In the genomic region with DNA sequence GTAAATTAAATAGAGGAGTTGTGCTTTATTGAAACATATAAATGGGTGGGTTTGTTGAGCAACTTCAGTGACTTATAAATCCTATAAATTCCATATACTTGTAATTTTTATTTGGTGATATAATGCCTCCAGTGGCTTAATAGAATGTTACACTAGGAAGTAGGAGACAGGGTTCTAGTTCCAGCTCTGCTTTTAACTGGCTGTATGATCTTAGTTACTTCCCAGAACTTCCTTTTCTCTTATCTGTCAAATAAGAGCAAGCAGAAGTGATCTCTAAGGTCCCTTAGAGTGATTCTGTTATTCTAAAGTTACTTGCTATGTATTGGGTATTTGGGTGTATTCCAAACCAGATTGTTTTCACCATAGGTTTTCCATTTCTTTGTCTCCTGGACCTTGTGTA, we compare ENCODE assay signal across 18 cellular contexts.
"Had no signal": no experiment of that assay in that cellular context is flagged by ENCODE, and none has a peak within 500 bp of the region (broad histone marks: within the 10 kb centered on the region; RNA-seq: fewer than 3 reads in every experiment).

No MANE protein-coding gene starts in this region.

- ATAC-seq: activated CD4-positive, alpha-beta T cell treated with anti-CD3 and anti-CD28 coated beads for 36 hours; activated CD8-positive, alpha-beta memory T cell treated with anti-CD3 and anti-CD28 coated beads, Interleukin-2, amount 10 ng/mL, durations not matched to agents 7 days and 5 days; left lobe of liver; right cardiac atrium had no signal

- H3K4me3 Mint-ChIP-seq: activated CD4-positive, alpha-beta memory T cell treated with anti-CD3 and anti-CD28 coated beads for 36 hours; activated CD4-positive, alpha-beta T cell treated with anti-CD3 and anti-CD28 coated beads for 36 hours; activated CD8-positive, alpha-beta memory T cell treated with anti-CD3 and anti-CD28 coated beads, Interleukin-2, amount 10 ng/mL, durations not matched to agents 7 days and 5 days; activated naive CD4-positive, alpha-beta T cell treated with anti-CD3 and anti-CD28 coated beads for 36 hours had no signal

- H3K27ac Mint-ChIP-seq: activated CD4-positive, alpha-beta memory T cell treated with anti-CD3 and anti-CD28 coated beads for 36 hours; activated CD4-positive, alpha-beta T cell treated with anti-CD3 and anti-CD28 coated beads for 36 hours; activated CD8-positive, alpha-beta memory T cell treated with anti-CD3 and anti-CD28 coated beads, Interleukin-2, amount 10 ng/mL, durations not matched to agents 7 days and 5 days; activated naive CD4-positive, alpha-beta T cell treated with anti-CD3 and anti-CD28 coated beads for 36 hours; activated T-helper 2 cell treated with anti-CD3 and anti-CD28 coated beads, Interferon-gamma antibody, Interleukin-2, Interleukin-4, amounts not matched to agents 10 μg/mL and 5 μg/mL and 100 μg/mL, durations not matched to agents 14 hours and 24 hours and 36 hours had no signal

- H3K36me3 ChIP-seq: prostate gland, uterus had no signal

- H3K4me1 ChIP-seq: esophagus muscularis mucosa, prostate gland, tibial artery, uterus had no signal

- H3K9me3 ChIP-seq: esophagus muscularis mucosa, prostate gland, tibial artery, uterus had no signal

- H3K4me3 ChIP-seq: esophagus muscularis mucosa, prostate gland, skin epidermis, tibial artery, uterus had no signal

- H3K4me1 Mint-ChIP-seq: activated CD8-positive, alpha-beta memory T cell treated with anti-CD3 and anti-CD28 coated beads, Interleukin-2, amount 10 ng/mL, durations not matched to agents 7 days and 5 days had no signal

- H3K27me3 ChIP-seq: esophagus muscularis mucosa, tibial artery, uterus had no signal

- H3K27ac ChIP-seq: esophagus muscularis mucosa, prostate gland, skin epidermis, tibial artery, uterus had no signal

- H3K9me3 Mint-ChIP-seq: activated CD4-positive, alpha-beta memory T cell treated with anti-CD3 and anti-CD28 coated beads for 36 hours; activated naive CD4-positive, alpha-beta T cell treated with anti-CD3 and anti-CD28 coated beads for 36 hours; activated T-helper 2 cell treated with anti-CD3 and anti-CD28 coated beads, Interferon-gamma antibody, Interleukin-2, Interleukin-4, amounts not matched to agents 10 μg/mL and 5 μg/mL and 100 μg/mL, durations not matched to agents 14 hours and 24 hours and 36 hours had no signal

- DNase-seq: activated CD4-positive, alpha-beta memory T cell treated with anti-CD3 and anti-CD28 coated beads for 36 hours; activated CD4-positive, alpha-beta T cell treated with anti-CD3 and anti-CD28 coated beads for 36 hours; activated CD8-positive, alpha-beta memory T cell treated with anti-CD3 and anti-CD28 coated beads, Interleukin-2, amount 10 ng/mL, durations not matched to agents 7 days and 5 days; activated naive CD4-positive, alpha-beta T cell treated with anti-CD3 and anti-CD28 coated beads for 36 hours; activated T-cell treated with anti-CD3 and anti-CD28 coated beads, Interleukin-2, amount 50 U/mL, for 1 hour; hippocampal formation; midbrain; right cardiac atrium; stimulated activated CD4-positive, alpha-beta T cell treated with anti-CD3 and anti-CD28 coated beads, Interleukin-15, amount 100 ng/mL, for 24 hours; stimulated activated CD4-positive, alpha-beta T cell treated with anti-CD3 and anti-CD28 coated beads, Interleukin-4, amount 100 ng/mL, for 1 hour; stimulated activated naive CD4-positive, alpha-beta T cell; tibial artery; uterus had no signal

- H3K27me3 Mint-ChIP-seq: activated CD4-positive, alpha-beta T cell treated with anti-CD3 and anti-CD28 coated beads for 36 hours had no signal
